ENCODE assay signal across 20 cellular contexts in genomic region chr2:39608690-39609457, GRCh38. TPM values are rescaled to one million over a fixed set of nuclear protein-coding genes. Genes with fewer than 3 reads are reported as not detected.
A peak's percentile ranks its signal among the peaks of the same experiment; 100 is the strongest.
DNase-seq lines count a peak whose midpoint lies in the region; ATAC-seq, FAIRE-seq and TF ChIP-seq lines count a peak whose summit lies in the region.
"Had no signal": no experiment of that assay in that cellular context is flagged by ENCODE, and none has a peak within 500 bp of the region (broad histone marks: within the 10 kb centered on the region; RNA-seq: fewer than 3 reads in every experiment).

No MANE protein-coding gene starts in this region.

- H3K27ac ChIP-seq in astrocyte (ENCODE audit: low read depth, low read length) (no peak overlapping the region), parathyroid adenoma (no peak overlapping the region)
- H3K27ac ChIP-seq: RWPE1, skin epidermis had no signal

- H3K36me3 Mint-ChIP-seq in astrocyte (ENCODE audit: low read depth, unreplicated experiment) = no peaks in the 10 kb centered on the region
- H3K36me3 Mint-ChIP-seq: natural killer cell treated with Interleukin-12 subunit alpha and Interleukin-12 subunit beta and Interleukin-15 and Interleukin-18, amount 100 ng/mL, for 72 hours; stimulated activated memory B cell treated with anti-CD40 and anti-IgM and Interleukin-4, amounts not matched to agents 10 μg/mL and 1 μg/mL and 100 μg/mL, for 72 hours; type B pancreatic cell had no signal

- DNase-seq in HTR-8/SVneo (ENCODE audit: insufficient read length, low spot score) = no peak
- DNase-seq in astrocyte (ENCODE audit: low read depth) = no peak
- DNase-seq in iris pigment epithelial cell (ENCODE audit: low read depth) = peak; percentile 34
- DNase-seq in cerebellar nuclear complex (lab: John Stamatoyannopoulos, UW) = no peak
- DNase-seq in NCI-H2227 (lab: John Stamatoyannopoulos, UW; ENCODE audit: unreplicated experiment) = no peak
- DNase-seq: activated T-cell treated with anti-CD3 and anti-CD28 coated beads, Interleukin-2, amount 50 U/mL, for 72 hours; dermis blood vessel endothelial cell; MG63; NCI-H82 had no signal

- peak overlapping the region; percentile 34 for H3K27ac Mint-ChIP-seq in astrocyte (ENCODE audit: unreplicated experiment)
- H3K27ac Mint-ChIP-seq: activated T-cell treated with anti-CD3 and anti-CD28 coated beads, Interleukin-2, amount 50 U/mL, for 72 hours; natural killer cell treated with Interleukin-12 subunit alpha and Interleukin-12 subunit beta and Interleukin-15 and Interleukin-18, amount 100 ng/mL, for 72 hours; stimulated activated memory B cell treated with anti-CD40 and anti-IgM and Interleukin-4, amounts not matched to agents 10 μg/mL and 1 μg/mL and 100 μg/mL, for 72 hours; T-helper 2 cell treated with Interferon-gamma antibody and Interleukin-4, amounts not matched to agents 5 μg/mL and 100 μg/mL, for 36 hours; type B pancreatic cell had no signal

- H3K36me3 ChIP-seq in astrocyte (ENCODE audit: insufficient read depth, low read length) (no peaks in the 10 kb centered on the region), parathyroid adenoma (ENCODE audit: control insufficient read depth, insufficient read depth, low read length) (no peaks in the 10 kb centered on the region)
- H3K36me3 ChIP-seq: MG63 had no signal

- H3K4me1 Mint-ChIP-seq in astrocyte (ENCODE audit: low read depth, unreplicated experiment) = peaks cover 38% of the 10 kb centered on the region
- H3K4me1 Mint-ChIP-seq: stimulated activated memory B cell treated with anti-CD40 and anti-IgM and Interleukin-4, amounts not matched to agents 10 μg/mL and 1 μg/mL and 100 μg/mL, for 72 hours had no signal

- H3K4me3 ChIP-seq in astrocyte (ENCODE audit: insufficient read depth, low read depth, low read length) (no peak overlapping the region), parathyroid adenoma (ENCODE audit: low read depth, low read length) (no peak overlapping the region)
- H3K4me3 ChIP-seq: MG63, skin epidermis had no signal

- H3K9me3 Mint-ChIP-seq in astrocyte (ENCODE audit: unreplicated experiment) = peaks cover 4% of the 10 kb centered on the region
- H3K9me3 Mint-ChIP-seq: activated T-cell treated with anti-CD3 and anti-CD28 coated beads, Interleukin-2, amount 50 U/mL, for 72 hours; natural killer cell treated with Interleukin-12 subunit alpha and Interleukin-12 subunit beta and Interleukin-15 and Interleukin-18, amount 100 ng/mL, for 72 hours; stimulated activated memory B cell treated with anti-CD40 and anti-IgM and Interleukin-4, amounts not matched to agents 10 μg/mL and 1 μg/mL and 100 μg/mL, for 72 hours; T-helper 2 cell treated with Interferon-gamma antibody and Interleukin-4, amounts not matched to agents 5 μg/mL and 100 μg/mL, for 36 hours; type B pancreatic cell had no signal

- TF ChIP-seq CTCF in astrocyte (IDR thresholded peaks at IDR 0.05; ENCODE audit: insufficient read depth, low read depth, low read length) (no peak), parathyroid adenoma (IDR thresholded peaks at IDR 0.05) (no peak)

- H2AFZ ChIP-seq in astrocyte (ENCODE audit: low read depth, low read length) = no peak overlapping the region
- peak overlapping the region; percentile 26 for H2AFZ ChIP-seq in parathyroid adenoma

- no peaks in the 10 kb centered on the region for H3K27me3 Mint-ChIP-seq in astrocyte (ENCODE audit: low read depth, unreplicated experiment)
- H3K27me3 Mint-ChIP-seq: type B pancreatic cell had no signal

- H3K4me2 ChIP-seq in astrocyte (ENCODE audit: low read length) (no peak overlapping the region), parathyroid adenoma (ENCODE audit: low read length) (no peak overlapping the region)

- ATAC-seq in HG02588 (IDR thresholded peaks at IDR 0.05; ENCODE audit: unreplicated experiment) (no peak), HG03520 (IDR thresholded peaks at IDR 0.05; ENCODE audit: unreplicated experiment) (no peak)
- ATAC-seq: activated T-cell treated with anti-CD3 and anti-CD28 coated beads, Interleukin-2, amount 50 U/mL, for 72 hours; esophagus mucosa; natural killer cell treated with Interleukin-12 subunit alpha and Interleukin-12 subunit beta and Interleukin-15 and Interleukin-18, amount 100 ng/mL, for 72 hours; stimulated activated memory B cell treated with anti-CD40 and anti-IgM and Interleukin-4, amounts not matched to agents 10 μg/mL and 1 μg/mL and 100 μg/mL, for 72 hours had no signal

- H3K4me1 ChIP-seq in astrocyte (ENCODE audit: insufficient read depth, low read length) (peaks cover 12% of the 10 kb centered on the region), parathyroid adenoma (peaks cover 6% of the 10 kb centered on the region)

- H3K9ac ChIP-seq in astrocyte (ENCODE audit: low read length) (no peak overlapping the region), parathyroid adenoma (no peak overlapping the region)

- no peaks in the 10 kb centered on the region for H4K20me1 ChIP-seq in astrocyte (ENCODE audit: insufficient read depth, low read length)

- FAIRE-seq in HTR-8/SVneo (lab: Jason Lieb, UNC) (peak; percentile 81), astrocyte (lab: Jason Lieb, UNC) (no peak)

- H3K9me3 ChIP-seq in astrocyte (ENCODE audit: insufficient read depth, low read depth, low read length) = no peaks in the 10 kb centered on the region
- no peaks in the 10 kb centered on the region for H3K9me3 ChIP-seq in parathyroid adenoma (ENCODE audit: control insufficient read depth, low read length)
- H3K9me3 ChIP-seq: MG63 had no signal

- no peak overlapping the region for H3K4me3 Mint-ChIP-seq in astrocyte (ENCODE audit: unreplicated experiment)
- H3K4me3 Mint-ChIP-seq: activated T-cell treated with anti-CD3 and anti-CD28 coated beads, Interleukin-2, amount 50 U/mL, for 72 hours; natural killer cell treated with Interleukin-12 subunit alpha and Interleukin-12 subunit beta and Interleukin-15 and Interleukin-18, amount 100 ng/mL, for 72 hours; stimulated activated memory B cell treated with anti-CD40 and anti-IgM and Interleukin-4, amounts not matched to agents 10 μg/mL and 1 μg/mL and 100 μg/mL, for 72 hours; T-helper 2 cell treated with Interferon-gamma antibody and Interleukin-4, amounts not matched to agents 5 μg/mL and 100 μg/mL, for 36 hours; type B pancreatic cell had no signal

- H3K27me3 ChIP-seq in astrocyte (ENCODE audit: insufficient read depth, low read length) (no peaks in the 10 kb centered on the region), parathyroid adenoma (ENCODE audit: control insufficient read depth, insufficient read depth, low read length) (no peaks in the 10 kb centered on the region)
- H3K27me3 ChIP-seq: MG63 had no signal

- H3K79me2 ChIP-seq in astrocyte (ENCODE audit: insufficient read depth, low read length) (no peaks in the 10 kb centered on the region), parathyroid adenoma (no peaks in the 10 kb centered on the region)

RNA-seq across cellular contexts. Expression of gene TMEM178A, which starts 56.8 kb away (rescaled TPM):
- 28.7 and 41.6 TPM in 2 replicates for total RNA-seq in astrocyte
- total RNA-seq: dermis blood vessel endothelial cell; HT-29; natural killer cell treated with Interleukin-12 subunit alpha and Interleukin-12 subunit beta and Interleukin-15 and Interleukin-18, amount 100 ng/mL, for 72 hours had no signal
